31 cellular contexts compared by ENCODE assay signal in the genomic region with DNA sequence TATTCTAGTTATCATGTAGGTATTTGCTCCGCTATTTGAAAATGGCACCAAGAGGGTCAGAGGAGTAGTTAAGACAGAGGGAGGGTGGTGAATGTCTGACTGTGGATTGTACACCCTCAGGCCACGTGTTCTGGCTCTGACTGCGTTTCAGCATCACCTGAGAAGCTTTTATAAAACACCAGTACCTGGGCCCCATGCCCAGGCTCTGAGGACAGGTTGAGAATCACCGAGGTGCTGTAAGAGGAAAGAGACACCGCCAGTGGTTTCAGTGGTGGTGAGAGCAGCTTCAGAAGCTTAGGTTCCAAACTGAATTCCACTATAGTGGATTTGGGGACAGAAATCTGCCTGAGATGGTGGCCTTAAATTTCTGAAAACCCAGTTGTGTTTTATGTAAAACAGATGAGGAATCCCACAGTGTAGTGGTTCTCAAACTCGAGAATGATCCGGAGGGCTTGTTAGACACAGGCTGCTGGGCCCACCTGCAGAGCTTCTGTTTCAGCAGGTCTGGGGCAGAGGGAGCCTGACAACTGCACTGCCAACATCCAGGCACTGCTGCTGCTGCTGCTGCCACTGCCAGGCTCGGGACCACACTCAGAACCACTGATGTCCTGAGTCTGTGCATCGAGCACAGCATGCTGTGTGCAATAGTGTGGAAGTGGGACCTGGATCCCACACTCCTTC.
"Had no signal": no experiment of that assay in that cellular context is flagged by ENCODE, and none has a peak within 500 bp of the region (broad histone marks: within the 10 kb centered on the region; RNA-seq: fewer than 3 reads in every experiment).

No MANE protein-coding gene starts in this region.

- DNase-seq: activated B cell treated with CpG ODN at 0.5 μM for 24 hours; activated CD4-positive, alpha-beta memory T cell treated with anti-CD3 and anti-CD28 coated beads for 36 hours; activated CD4-positive, alpha-beta T cell treated with anti-CD3 and anti-CD28 coated beads for 4 hours; activated CD4-positive, alpha-beta T cell treated with anti-CD3 and anti-CD28 coated beads, Interleukin-2, amount 50 U/mL, for 1 hour; activated CD4-positive, CD25-positive, alpha-beta regulatory T cell treated with anti-CD3 and anti-CD28 coated beads, Interleukin-2, amount 50 U/mL, for 72 hours; activated CD8-positive, alpha-beta memory T cell treated with anti-CD3 and anti-CD28 coated beads, Interleukin-2, amount 50 U/mL, for 4 hours; activated gamma-delta T cell treated with Interleukin-2 at 50 U/mL for 16 hours; activated naive CD4-positive, alpha-beta T cell treated with anti-CD3 and anti-CD28 coated beads for 36 hours; activated T-cell treated with anti-CD3 and anti-CD28 coated beads for 4 hours; activated T-cell treated with anti-CD3 and anti-CD28 coated beads, Interleukin-2, amount 50 U/mL, for 4 hours; anterior cingulate cortex; Kasumi-1; MG63; NCI-H1048; NCI-H1105 treated with DMSO at 0.1 percent for 48 hours; NCI-H1436; NCI-H1694; NCI-H1930; NCI-H345; NCI-H524 treated with DMSO at 0.1 percent for 48 hours; SIG-M5; T-cell; T-helper 2 cell; T-helper 9 cell had no signal

- H3K4me3 Mint-ChIP-seq: activated B cell treated with CpG ODN at 0.5 μM for 24 hours; activated CD4-positive, alpha-beta memory T cell treated with anti-CD3 and anti-CD28 coated beads for 36 hours; activated naive CD4-positive, alpha-beta T cell treated with anti-CD3 and anti-CD28 coated beads for 36 hours; activated T-cell treated with anti-CD3 and anti-CD28 coated beads, Interleukin-2, amount 50 U/mL, for 4 hours; activated T-helper 1 cell treated with anti-CD3 and anti-CD28 coated beads, Interleukin-12 subunit alpha, Interleukin-12 subunit beta, Interleukin-2, Interleukin-4 antibody, amounts not matched to agents 30 ng/mL and 10 ng/mL and 1 ng/mL, durations not matched to agents 14 hours and 24 hours and 36 hours; brain; central memory CD8-positive, alpha-beta T cell; T-cell had no signal

- H3K36me3 ChIP-seq: MG63 had no signal

- H3K27ac ChIP-seq: VCaP had no signal

- H3K36me3 Mint-ChIP-seq: activated CD4-positive, alpha-beta memory T cell treated with anti-CD3 and anti-CD28 coated beads for 36 hours; brain had no signal

- H3K4me3 ChIP-seq: MG63 had no signal

- FAIRE-seq: bronchial epithelial cell had no signal

- H3K9me3 Mint-ChIP-seq: activated B cell treated with CpG ODN at 0.5 μM for 24 hours; activated CD4-positive, alpha-beta memory T cell treated with anti-CD3 and anti-CD28 coated beads for 36 hours; activated naive CD4-positive, alpha-beta T cell treated with anti-CD3 and anti-CD28 coated beads for 36 hours; activated naive CD4-positive, alpha-beta T cell treated with anti-CD3 and anti-CD28 coated beads, Interleukin-2, amount 50 U/mL, for 72 hours; activated T-cell treated with anti-CD3 and anti-CD28 coated beads, Interleukin-2, amount 50 U/mL, for 4 hours; activated T-helper 1 cell treated with anti-CD3 and anti-CD28 coated beads, Interleukin-12 subunit alpha, Interleukin-12 subunit beta, Interleukin-2, Interleukin-4 antibody, amounts not matched to agents 30 ng/mL and 10 ng/mL and 1 ng/mL, durations not matched to agents 14 hours and 24 hours and 36 hours; brain; central memory CD8-positive, alpha-beta T cell; T-cell had no signal

- H3K27me3 ChIP-seq: MG63 had no signal

- H3K9me3 ChIP-seq: MG63 had no signal

- ATAC-seq: activated naive CD4-positive, alpha-beta T cell treated with anti-CD3 and anti-CD28 coated beads, Interleukin-2, amount 50 U/mL, for 72 hours; activated T-cell treated with anti-CD3 and anti-CD28 coated beads, Interleukin-2, amount 50 U/mL, for 4 hours; SK-N-SH treated with all-trans-retinoic acid at 6 μM for 48 hours; T-cell had no signal

- H3K4me1 Mint-ChIP-seq: activated B cell treated with CpG ODN at 0.5 μM for 24 hours; brain; central memory CD8-positive, alpha-beta T cell had no signal

- H3K27me3 Mint-ChIP-seq: activated CD4-positive, alpha-beta memory T cell treated with anti-CD3 and anti-CD28 coated beads for 36 hours; T-cell had no signal

- H3K27ac Mint-ChIP-seq: activated B cell treated with CpG ODN at 0.5 μM for 24 hours; activated CD4-positive, alpha-beta memory T cell treated with anti-CD3 and anti-CD28 coated beads for 36 hours; activated naive CD4-positive, alpha-beta T cell treated with anti-CD3 and anti-CD28 coated beads for 36 hours; activated naive CD4-positive, alpha-beta T cell treated with anti-CD3 and anti-CD28 coated beads, Interleukin-2, amount 50 U/mL, for 72 hours; activated T-helper 1 cell treated with anti-CD3 and anti-CD28 coated beads, Interleukin-12 subunit alpha, Interleukin-12 subunit beta, Interleukin-2, Interleukin-4 antibody, amounts not matched to agents 30 ng/mL and 10 ng/mL and 1 ng/mL, durations not matched to agents 14 hours and 24 hours and 36 hours; brain; T-cell had no signal
